Comparison of ENCODE assay signal across 12 cellular contexts in the genomic region with DNA sequence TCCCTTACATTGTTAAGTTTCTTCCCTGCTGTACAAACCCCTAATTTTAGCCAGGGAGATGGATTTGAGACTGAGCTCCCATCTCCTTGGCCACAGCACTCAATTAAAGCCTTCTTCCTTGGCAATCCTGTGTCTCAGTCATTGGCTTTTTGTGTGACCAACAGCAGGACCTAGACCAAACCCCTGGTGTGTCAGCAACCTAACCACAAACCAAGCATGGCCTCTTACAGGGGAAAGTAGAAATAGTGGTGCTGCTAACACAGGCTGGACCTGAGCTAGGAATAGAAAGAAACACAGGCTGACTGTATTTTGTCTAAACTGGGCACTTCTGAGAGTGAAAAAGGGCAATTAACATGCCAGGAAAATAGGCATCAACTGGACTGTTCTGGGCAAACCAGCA. TPM values are rescaled to one million over a fixed set of nuclear protein-coding genes. Genes with fewer than 3 reads are reported as not detected.
A peak's percentile ranks its signal among the peaks of the same experiment; 100 is the strongest.
DNase-seq lines count a peak whose midpoint lies in the region; ATAC-seq, FAIRE-seq and TF ChIP-seq lines count a peak whose summit lies in the region.
"Had no signal": no experiment of that assay in that cellular context is flagged by ENCODE, and none has a peak within 500 bp of the region (broad histone marks: within the 10 kb centered on the region; RNA-seq: fewer than 3 reads in every experiment).

No MANE protein-coding gene starts in this region.

- DNase-seq in NCI-H2227 treated with DMSO at 0.1 percent for 48 hours (lab: John Stamatoyannopoulos, UW): peak; percentile 12
- no peak for DNase-seq in NCI-H2227 (lab: John Stamatoyannopoulos, UW; ENCODE audit: unreplicated experiment)
- DNase-seq in KBM-7: peak; percentile 81
- peak; percentile 64 for DNase-seq in astrocyte (ENCODE audit: low read depth)
- no peak for DNase-seq in left ventricle myocardium superior
- DNase-seq: hippocampal formation had no signal

- peaks cover 20% of the 10 kb centered on the region for H3K4me1 ChIP-seq in astrocyte (ENCODE audit: insufficient read depth, low read length)

- H2AFZ ChIP-seq in astrocyte (ENCODE audit: low read depth, low read length): no peak overlapping the region

- H3K4me1 Mint-ChIP-seq in astrocyte (ENCODE audit: low read depth, unreplicated experiment): peaks cover 23% of the 10 kb centered on the region
- H3K4me1 Mint-ChIP-seq in stimulated activated memory B cell treated with anti-CD40 and anti-IgM and Interleukin-4, amounts not matched to agents 10 μg/mL and 1 μg/mL and 100 μg/mL, for 72 hours: peaks cover 14% of the 10 kb centered on the region

- no peak overlapping the region for H3K4me3 ChIP-seq in astrocyte (ENCODE audit: insufficient read depth, low read depth, low read length)
- H3K4me3 ChIP-seq: thoracic aorta had no signal

- H3K27ac ChIP-seq in astrocyte (ENCODE audit: low read depth, low read length): no peak overlapping the region
- H3K27ac ChIP-seq: 22Rv1, thoracic aorta had no signal

- H3K36me3 ChIP-seq in astrocyte (ENCODE audit: insufficient read depth, low read length): no peaks in the 10 kb centered on the region
- H3K36me3 ChIP-seq: thoracic aorta had no signal

- no peak for TF ChIP-seq CTCF in astrocyte (IDR thresholded peaks at IDR 0.05; ENCODE audit: insufficient read depth, low read depth, low read length)

- no peak overlapping the region for H3K4me3 Mint-ChIP-seq in astrocyte (ENCODE audit: unreplicated experiment)
- no peak overlapping the region for H3K4me3 Mint-ChIP-seq in stimulated activated memory B cell treated with anti-CD40 and anti-IgM and Interleukin-4, amounts not matched to agents 10 μg/mL and 1 μg/mL and 100 μg/mL, for 72 hours

- peaks cover 11% of the 10 kb centered on the region for H3K9me3 Mint-ChIP-seq in astrocyte (ENCODE audit: unreplicated experiment)
- no peaks in the 10 kb centered on the region for H3K9me3 Mint-ChIP-seq in stimulated activated memory B cell treated with anti-CD40 and anti-IgM and Interleukin-4, amounts not matched to agents 10 μg/mL and 1 μg/mL and 100 μg/mL, for 72 hours
- H3K9me3 Mint-ChIP-seq: activated naive CD4-positive, alpha-beta T cell treated with anti-CD3 and anti-CD28 coated beads, Interleukin-2, amount 50 U/mL, for 72 hours had no signal

- H3K9ac ChIP-seq in astrocyte (ENCODE audit: low read length): no peak overlapping the region

- ATAC-seq in stimulated activated memory B cell treated with anti-CD40 and anti-IgM and Interleukin-4, amounts not matched to agents 10 μg/mL and 1 μg/mL and 100 μg/mL, for 72 hours: peak; percentile 69
- ATAC-seq in GM21526 (IDR thresholded peaks at IDR 0.05; ENCODE audit: low FRiP score, unreplicated experiment) (no peak), GM19395 (IDR thresholded peaks at IDR 0.05; ENCODE audit: unreplicated experiment) (no peak), left ventricle myocardium superior (no peak)

- intact Hi-C loops in left ventricle myocardium superior (cut with micrococcal nuclease): no loop called here

- no peaks in the 10 kb centered on the region for H4K20me1 ChIP-seq in astrocyte (ENCODE audit: insufficient read depth, low read length)

- H3K27me3 ChIP-seq in astrocyte (ENCODE audit: insufficient read depth, low read length): no peaks in the 10 kb centered on the region

- FAIRE-seq in astrocyte (lab: Jason Lieb, UNC): no peak

- peaks cover 2% of the 10 kb centered on the region for H3K27me3 Mint-ChIP-seq in astrocyte (ENCODE audit: low read depth, unreplicated experiment)
- H3K27me3 Mint-ChIP-seq in stimulated activated memory B cell treated with anti-CD40 and anti-IgM and Interleukin-4, amounts not matched to agents 10 μg/mL and 1 μg/mL and 100 μg/mL, for 72 hours: no peaks in the 10 kb centered on the region

- H3K36me3 Mint-ChIP-seq in astrocyte (ENCODE audit: low read depth, unreplicated experiment): peaks cover 5% of the 10 kb centered on the region
- peaks cover 4% of the 10 kb centered on the region for H3K36me3 Mint-ChIP-seq in stimulated activated memory B cell treated with anti-CD40 and anti-IgM and Interleukin-4, amounts not matched to agents 10 μg/mL and 1 μg/mL and 100 μg/mL, for 72 hours

- no peak overlapping the region for H3K27ac Mint-ChIP-seq in astrocyte (ENCODE audit: unreplicated experiment)
- H3K27ac Mint-ChIP-seq in stimulated activated memory B cell treated with anti-CD40 and anti-IgM and Interleukin-4, amounts not matched to agents 10 μg/mL and 1 μg/mL and 100 μg/mL, for 72 hours: no peak overlapping the region
- H3K27ac Mint-ChIP-seq: activated naive CD4-positive, alpha-beta T cell treated with anti-CD3 and anti-CD28 coated beads, Interleukin-2, amount 50 U/mL, for 72 hours had no signal

- H3K9me3 ChIP-seq in astrocyte (ENCODE audit: insufficient read depth, low read depth, low read length): no peaks in the 10 kb centered on the region
- H3K9me3 ChIP-seq: thoracic aorta had no signal

- in situ Hi-C loops in KBM-7 (cut with MboI; ENCODE audit: low pct_unique_long_range_greater_than_20kb, low sequenced_read_pairs): no loop called here

- no peaks in the 10 kb centered on the region for H3K79me2 ChIP-seq in astrocyte (ENCODE audit: insufficient read depth, low read length)

- H3K4me2 ChIP-seq in astrocyte (ENCODE audit: low read length): peak overlapping the region; percentile 9

RNA-seq across cellular contexts. Expression of a gene that starts 37.9 kb away (rescaled TPM):
- total RNA-seq in astrocyte (7.3 and 7.5 TPM in 2 replicates), left ventricle myocardium superior (5.1 TPM)

Comparison
In these comparisons a context has a peak if more than half of its experiments do, and no peak if none do; other contexts are left out.
1. DNase-seq: peak in NCI-H2227 treated with DMSO at 0.1 percent for 48 hours (single experiment), KBM-7 (single experiment) and astrocyte (single experiment); none in NCI-H2227 (single experiment) and left ventricle myocardium superior (single experiment).